In the genomic region with DNA sequence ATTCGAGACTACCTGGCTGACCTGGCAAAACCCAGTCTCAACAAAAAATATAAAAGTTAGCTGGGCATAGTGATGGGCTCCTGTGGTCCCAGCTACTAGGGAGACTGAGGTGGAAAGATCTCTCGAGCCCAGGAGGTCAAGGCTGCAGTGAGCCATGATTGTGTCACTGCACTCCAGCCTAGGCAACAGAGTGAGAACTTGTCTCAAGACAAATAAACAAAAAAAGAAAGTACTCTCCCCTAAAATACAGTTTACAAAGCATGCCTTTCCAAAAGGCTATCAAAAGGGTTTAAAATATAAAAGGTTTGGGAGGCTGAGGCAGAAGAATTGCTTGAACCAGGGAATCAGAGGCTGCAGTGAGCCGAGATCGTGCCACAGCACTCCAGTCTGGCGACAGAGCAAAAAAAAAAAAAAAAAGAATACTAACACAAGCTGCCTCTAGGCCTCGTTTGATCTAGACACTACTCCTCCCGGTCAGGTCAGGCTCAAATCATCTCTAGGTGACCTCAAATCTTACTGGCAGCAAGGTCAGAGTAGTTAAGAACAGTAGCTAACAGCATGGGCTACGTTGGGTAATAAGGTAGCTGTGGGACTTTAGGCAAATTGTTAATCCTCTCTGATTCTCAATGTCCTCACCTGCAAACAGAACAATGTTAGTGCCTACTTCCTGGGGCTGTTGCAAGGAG, we compare ENCODE assay signal across 16 cellular contexts. TPM values are rescaled to one million over a fixed set of nuclear protein-coding genes. Genes with fewer than 3 reads are reported as not detected.
DNase-seq lines count a peak whose midpoint lies in the region; TF ChIP-seq lines count a peak whose summit lies in the region.
"Had no signal": no experiment of that assay in that cellular context is flagged by ENCODE, and none has a peak within 500 bp of the region (broad histone marks: within the 10 kb centered on the region; RNA-seq: fewer than 3 reads in every experiment).

No MANE protein-coding gene starts in this region.

- DNase-seq in Karpas-422 (peak; percentile 46), vagina (ENCODE audit: extremely low spot score in 2 of 2) (no peak), NCI-H1694 treated with DMSO at 0.1 percent for 48 hours (lab: John Stamatoyannopoulos, UW) (no peak), NCI-H82 treated with DMSO at 0.1 percent for 48 hours (lab: John Stamatoyannopoulos, UW; ENCODE audit: unreplicated experiment) (no peak)
- DNase-seq in activated CD8-positive, alpha-beta memory T cell treated with anti-CD3 and anti-CD28 coated beads, Interleukin-2, amount 50 U/mL, for 4 hours: no peak
- DNase-seq: activated CD4-positive, CD25-positive, alpha-beta regulatory T cell treated with anti-CD3 and anti-CD28 coated beads, Interleukin-2, amount 50 U/mL, for 72 hours; amniotic stem cell; hypothalamus; SK-N-SH; stimulated activated CD4-positive, alpha-beta T cell treated with anti-CD3 and anti-CD28 coated beads, Interleukin-15, amount 100 ng/mL, for 24 hours; stimulated activated naive CD4-positive, alpha-beta T cell treated with Interleukin-2 at 50 U/mL for 16 hours had no signal

- H3K27me3 ChIP-seq in Karpas-422 (ENCODE audit: low read length) (no peaks in the 10 kb centered on the region), vagina (no peaks in the 10 kb centered on the region)
- H3K27me3 ChIP-seq: neutrophil, right atrium auricular region had no signal

- H3K4me2 ChIP-seq in Karpas-422 (ENCODE audit: low read depth, low read length, poor library complexity, severe bottlenecking): no peak overlapping the region
- H3K4me2 ChIP-seq: SK-N-SH had no signal

- peak overlapping the region; percentile 93 for H3K27ac Mint-ChIP-seq in dendritic cell treated with granulocyte-macrophage colony-stimulating factor and Interleukin-4, amounts not matched to agents 40 ng/mL and 50 ng/mL, for 4 days
- peak overlapping the region; percentile 62 to 88 (median 78) for H3K27ac Mint-ChIP-seq in nephron

- H3K27me3 Mint-ChIP-seq in dendritic cell treated with granulocyte-macrophage colony-stimulating factor and Interleukin-4, amounts not matched to agents 40 ng/mL and 50 ng/mL, for 4 days: no peaks in the 10 kb centered on the region
- no peaks in the 10 kb centered on the region for H3K27me3 Mint-ChIP-seq in nephron (ENCODE audit: low read depth)

- no peaks in the 10 kb centered on the region for H3K9me2 ChIP-seq in Karpas-422 (replicated peaks; ENCODE audit: insufficient read depth, low read length)
- H3K9me2 ChIP-seq: SK-N-SH had no signal

- no peak overlapping the region for H2AFZ ChIP-seq in Karpas-422 (ENCODE audit: low read length)

- TF ChIP-seq CTCF in nephron (IDR thresholded peaks at IDR 0.05; ENCODE audit: unreplicated experiment in 3 of 3): no peak
- TF ChIP-seq CTCF in vagina (IDR thresholded peaks at IDR 0.05): no peak

- no peaks in the 10 kb centered on the region for H4K20me1 ChIP-seq in Karpas-422 (ENCODE audit: insufficient read depth, low read depth, low read length)

- H3K9me3 Mint-ChIP-seq in dendritic cell treated with granulocyte-macrophage colony-stimulating factor and Interleukin-4, amounts not matched to agents 40 ng/mL and 50 ng/mL, for 4 days: no peaks in the 10 kb centered on the region
- H3K9me3 Mint-ChIP-seq in nephron: no peaks in the 10 kb centered on the region
- H3K9me3 Mint-ChIP-seq: mesothelial cell of epicardium had no signal

- H3K36me3 Mint-ChIP-seq in dendritic cell treated with granulocyte-macrophage colony-stimulating factor and Interleukin-4, amounts not matched to agents 40 ng/mL and 50 ng/mL, for 4 days (ENCODE audit: low read depth): peaks cover 17% of the 10 kb centered on the region
- peaks cover 12% of the 10 kb centered on the region for H3K36me3 Mint-ChIP-seq in nephron (ENCODE audit: low read depth)

- no peaks in the 10 kb centered on the region for H3K79me2 ChIP-seq in Karpas-422 (ENCODE audit: low read length)

- no peak overlapping the region for H3K9ac ChIP-seq in Karpas-422 (ENCODE audit: low read length)
- H3K9ac ChIP-seq: SK-N-SH had no signal

- no peak for TF ChIP-seq POLR2A in vagina (IDR thresholded peaks at IDR 0.05)

- no peak overlapping the region for H3K4me3 ChIP-seq in Karpas-422 (ENCODE audit: low read length)
- no peak overlapping the region for H3K4me3 ChIP-seq in vagina
- H3K4me3 ChIP-seq: right atrium auricular region had no signal

- H3K4me3 Mint-ChIP-seq in dendritic cell treated with granulocyte-macrophage colony-stimulating factor and Interleukin-4, amounts not matched to agents 40 ng/mL and 50 ng/mL, for 4 days: no peak overlapping the region
- no peak overlapping the region for H3K4me3 Mint-ChIP-seq in nephron
- H3K4me3 Mint-ChIP-seq: mesothelial cell of epicardium had no signal

- H3K4me1 Mint-ChIP-seq in dendritic cell treated with granulocyte-macrophage colony-stimulating factor and Interleukin-4, amounts not matched to agents 40 ng/mL and 50 ng/mL, for 4 days (ENCODE audit: low read depth): peaks cover 56% of the 10 kb centered on the region
- peaks cover 19% of the 10 kb centered on the region for H3K4me1 Mint-ChIP-seq in nephron

- intact Hi-C loops in dendritic cell treated with granulocyte-macrophage colony-stimulating factor and Interleukin-4, amounts not matched to agents 40 ng/mL and 50 ng/mL, for 4 days (cut with micrococcal nuclease): no loop called here
- intact Hi-C loops in vagina (cut with DNase I): no loop called here

- H3K36me3 ChIP-seq in Karpas-422 (ENCODE audit: insufficient read depth, low read length): no peaks in the 10 kb centered on the region
- no peaks in the 10 kb centered on the region for H3K36me3 ChIP-seq in vagina

- H3K4me1 ChIP-seq in Karpas-422 (ENCODE audit: low read length): no peaks in the 10 kb centered on the region
- H3K4me1 ChIP-seq in vagina: peaks cover 50% of the 10 kb centered on the region

- H3K9me3 ChIP-seq in Karpas-422 (ENCODE audit: low read length): no peaks in the 10 kb centered on the region
- H3K9me3 ChIP-seq in vagina: no peaks in the 10 kb centered on the region
- H3K9me3 ChIP-seq: neutrophil, right atrium auricular region, SK-N-SH had no signal

- H3K27ac ChIP-seq in Karpas-422 (ENCODE audit: low read length): no peak overlapping the region
- H3K27ac ChIP-seq in vagina: peak overlapping the region; percentile 96
- H3K27ac ChIP-seq: neutrophil, right atrium auricular region had no signal

RNA-seq across cellular contexts. Expression of a gene that starts 9.3 kb away (rescaled TPM):
- 7.3 and 13.9 TPM in 2 replicates for total RNA-seq in Karpas-422 (2014; rRNA removed; shearing (Covaris generic); ENCODE audit: low replicate concordance)
- total RNA-seq in vagina: 13.3 TPM

RNA-seq across cellular contexts. Expression of a gene that starts 10.2 kb away (rescaled TPM):
- 4.1 and 12.7 TPM in 2 replicates for total RNA-seq in Karpas-422 (2014; rRNA removed; shearing (Covaris generic); ENCODE audit: low replicate concordance)
- 44.4 TPM for total RNA-seq in vagina
